Comparison of ENCODE assay signal across 8 cellular contexts in the genomic region with DNA sequence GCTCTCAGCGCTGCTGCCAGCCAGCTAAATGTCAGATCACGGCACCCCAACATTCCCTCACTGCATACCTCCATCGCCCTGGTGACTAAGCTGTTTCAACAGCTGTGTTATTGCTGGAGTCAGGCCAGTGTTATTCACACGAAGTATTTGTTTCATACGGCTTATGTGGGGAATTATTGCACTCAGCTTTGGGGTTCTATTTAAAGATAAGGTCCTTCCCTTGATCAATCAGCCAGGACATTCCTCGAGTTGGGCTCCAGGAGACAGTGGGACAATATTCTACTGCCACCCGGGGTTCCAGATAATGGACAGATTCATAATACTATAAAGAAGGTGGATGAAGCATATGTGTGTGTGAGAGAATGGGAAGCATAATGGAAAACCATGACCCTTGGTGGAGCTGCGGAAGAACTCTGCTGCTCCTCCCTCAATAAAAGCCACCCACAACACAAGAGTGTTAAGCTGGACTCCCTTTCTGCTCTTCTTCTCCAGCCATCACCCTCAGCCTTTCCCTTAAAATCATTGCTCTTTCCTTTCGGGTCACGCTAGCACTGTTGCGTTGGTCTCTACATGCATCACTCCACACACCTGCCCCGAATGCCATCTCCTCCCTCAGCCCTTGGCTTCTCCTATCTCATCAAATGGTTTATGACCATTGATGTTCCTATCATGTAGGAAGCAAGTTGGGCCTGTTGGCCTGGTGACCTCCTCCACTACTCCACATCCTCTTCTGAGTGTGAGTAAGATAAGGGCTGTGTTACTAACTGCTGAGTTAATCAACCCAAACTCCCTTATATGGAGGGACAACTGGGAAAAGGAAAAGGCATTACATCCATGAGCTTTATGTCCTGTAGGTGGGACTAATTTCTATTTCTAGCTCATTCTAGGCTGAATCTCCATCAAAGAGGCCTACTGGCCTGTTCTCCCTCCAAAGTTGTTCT. TPM values are rescaled to one million over a fixed set of nuclear protein-coding genes. Genes with fewer than 3 reads are reported as not detected.
DNase-seq lines count a peak whose midpoint lies in the region; ATAC-seq and TF ChIP-seq lines count a peak whose summit lies in the region.

No MANE protein-coding gene starts in this region.

- H3K27me3 Mint-ChIP-seq in mesothelial cell of epicardium (ENCODE audit: low read depth) = no peaks in the 10 kb centered on the region
- H3K27me3 Mint-ChIP-seq in activated T-cell treated with anti-CD3 and anti-CD28 coated beads, Interleukin-2, amount 50 U/mL, for 4 hours (ENCODE audit: low read depth) = no peaks in the 10 kb centered on the region

- TF ChIP-seq CTCF in A673 (conservative IDR thresholded peaks at IDR 0.05; ENCODE audit: low read depth, low read length) = no peak
- TF ChIP-seq CTCF in mesothelial cell of epicardium (IDR thresholded peaks at IDR 0.05; ENCODE audit: unreplicated experiment) = no peak

- H3K4me3 Mint-ChIP-seq in mesothelial cell of epicardium = peak overlapping the region; percentile 27
- no peak overlapping the region for H3K4me3 Mint-ChIP-seq in activated T-cell treated with anti-CD3 and anti-CD28 coated beads, Interleukin-2, amount 50 U/mL, for 4 hours

- no TSS peak for BruUV-seq in A673 (replicated peaks; lab: Mats Ljungman, UMichigan)

- H3K36me3 Mint-ChIP-seq in mesothelial cell of epicardium = peaks cover 19% of the 10 kb centered on the region
- no peaks in the 10 kb centered on the region for H3K36me3 Mint-ChIP-seq in activated T-cell treated with anti-CD3 and anti-CD28 coated beads, Interleukin-2, amount 50 U/mL, for 4 hours (ENCODE audit: insufficient read depth)

- H3K4me1 Mint-ChIP-seq in mesothelial cell of epicardium = peaks cover 51% of the 10 kb centered on the region
- no peaks in the 10 kb centered on the region for H3K4me1 Mint-ChIP-seq in activated T-cell treated with anti-CD3 and anti-CD28 coated beads, Interleukin-2, amount 50 U/mL, for 4 hours (ENCODE audit: low read depth)

- intact Hi-C loops in A673 (cut with micrococcal nuclease; ENCODE audit: unreplicated experiment) = no loop called here
- intact Hi-C loops in aorta (cut with DNase I) = loop anchor here (5.0 kb wide), 2 partner anchors 53 to 58 kb away; a partner anchor contains a TSS

- H3K9me3 ChIP-seq in A673 (ENCODE audit: low read depth, low read length, poor library complexity, severe bottlenecking) = no peaks in the 10 kb centered on the region
- H3K9me3 ChIP-seq in aorta (ENCODE audit: control insufficient read depth, low read length) = no peaks in the 10 kb centered on the region

- peaks cover 22% of the 10 kb centered on the region for H3K4me1 ChIP-seq in A673 (ENCODE audit: insufficient read depth, low read length, poor library complexity, severe bottlenecking)
- peaks cover 2 to 21% of the 10 kb centered on the region in 2 donors for H3K4me1 ChIP-seq in aorta (ENCODE audit: control insufficient read depth in 1 of 2, insufficient read depth in 2 of 2, low read length in 2 of 2)

- CTCF ChIA-PET in A673 (lab: Charles Lee) = no interaction called here

- 36 to 37% methylated on average over 12 of the region's 12 CpGs for WGBS in aorta, 2 donors

- peak; percentile 85 for ATAC-seq in aorta (ENCODE audit: low FRiP score)
- ATAC-seq in activated T-cell treated with anti-CD3 and anti-CD28 coated beads, Interleukin-2, amount 50 U/mL, for 4 hours = no peak
- ATAC-seq in HG02852 (IDR thresholded peaks at IDR 0.05; ENCODE audit: unreplicated experiment) = no peak

- peak overlapping the region; percentile 95 for H3K27ac Mint-ChIP-seq in mesothelial cell of epicardium

- DNase-seq in A673 (ENCODE audit: low spot score) = peak; percentile 60
- DNase-seq in NCI-H1694 treated with DMSO at 0.1 percent for 48 hours (lab: John Stamatoyannopoulos, UW) = peak; percentile 50
- peak; percentile 96 for DNase-seq in dedifferentiated amniotic fluid mesenchymal stem cell (ENCODE audit: extremely low spot score)
- peak; percentile 28 to 74 for DNase-seq in mesothelial cell of epicardium (ENCODE audit: low spot score in 2 of 2, unreplicated experiment in 2 of 2)
- peak; percentile 76 to 78 for DNase-seq in aorta
- DNase-seq in activated T-cell treated with anti-CD3 and anti-CD28 coated beads, Interleukin-2, amount 50 U/mL, for 4 hours = no peak
- DNase-seq in KG1 (lab: John Stamatoyannopoulos, UW) = no peak

- H3K36me3 ChIP-seq in A673 (ENCODE audit: insufficient read depth, low read length, poor library complexity, severe bottlenecking) = no peaks in the 10 kb centered on the region
- no peaks in the 10 kb centered on the region for H3K36me3 ChIP-seq in aorta (ENCODE audit: control insufficient read depth in 1 of 2, insufficient read depth in 2 of 2, low read length in 1 of 2)

- H3K9me3 Mint-ChIP-seq in mesothelial cell of epicardium = peaks cover 6% of the 10 kb centered on the region
- H3K9me3 Mint-ChIP-seq in activated T-cell treated with anti-CD3 and anti-CD28 coated beads, Interleukin-2, amount 50 U/mL, for 4 hours = no peaks in the 10 kb centered on the region

- H3K27me3 ChIP-seq in A673 (replicated peaks; ENCODE audit: insufficient read depth, low read depth, low read length, poor library complexity) = no peaks in the 10 kb centered on the region
- no peaks in the 10 kb centered on the region for H3K27me3 ChIP-seq in aorta (ENCODE audit: control insufficient read depth in 1 of 2, insufficient read depth in 2 of 2, low read length in 1 of 2)

- no peak overlapping the region for H3K4me3 ChIP-seq in A673 (ENCODE audit: low read depth, low read length, poor library complexity, severe bottlenecking)
- H3K4me3 ChIP-seq in aorta (ENCODE audit: low read length in 2 of 2) = no peak overlapping the region

- H3K27ac ChIP-seq in A673 (ENCODE audit: low read depth, low read length, poor library complexity, severe bottlenecking) (no peak overlapping the region), aorta (ENCODE audit: low read depth in 1 of 2, low read length in 2 of 2) (peak overlapping the region; percentile 46 to 70)

- POLR2A ChIA-PET in A673 (lab: Charles Lee; ENCODE audit: low non-redundant PET) = no interaction called here

RNA-seq across cellular contexts. Expression of a gene that starts 57.9 kb away (rescaled TPM):
- 144 and 149 TPM in 2 replicates for total RNA-seq in A673 (2021)
- total RNA-seq in mesothelial cell of epicardium = 203 to 225 TPM (median 217 TPM) in 3 replicates
- 10 to 100 TPM; 47.3 to 81.5 TPM for total RNA-seq in aorta
- polyA plus RNA-seq in aorta = 10 to 100 TPM; 29.9 to 56.3 TPM
- under 1 TPM; 0.23 to 0.33 (median 0.32) TPM for total RNA-seq in activated T-cell treated with anti-CD3 and anti-CD28 coated beads, Interleukin-2, amount 50 U/mL, for 4 hours

Comparison
In these comparisons a context has a peak if more than half of its experiments do, and no peak if none do; other contexts are left out.
1. DNase-seq: peak in A673 (single experiment), NCI-H1694 treated with DMSO at 0.1 percent for 48 hours (single experiment), dedifferentiated amniotic fluid mesenchymal stem cell (single experiment), mesothelial cell of epicardium (2 of 2) and aorta (2 of 2); none in activated T-cell treated with anti-CD3 and anti-CD28 coated beads, Interleukin-2, amount 50 U/mL, for 4 hours (single experiment) and KG1 (single experiment).
2. RNA of a gene that starts 57.9 kb away (total RNA-seq): 203 to 225 TPM in mesothelial cell of epicardium, 144 to 149 TPM in A673 and 47.3 to 81.5 TPM in aorta; 0.23 to 0.33 TPM in activated T-cell treated with anti-CD3 and anti-CD28 coated beads, Interleukin-2, amount 50 U/mL, for 4 hours; every median in the first group is over 10 times any median in the second.